ENCODE assay signal across 14 cellular contexts in the genomic region with DNA sequence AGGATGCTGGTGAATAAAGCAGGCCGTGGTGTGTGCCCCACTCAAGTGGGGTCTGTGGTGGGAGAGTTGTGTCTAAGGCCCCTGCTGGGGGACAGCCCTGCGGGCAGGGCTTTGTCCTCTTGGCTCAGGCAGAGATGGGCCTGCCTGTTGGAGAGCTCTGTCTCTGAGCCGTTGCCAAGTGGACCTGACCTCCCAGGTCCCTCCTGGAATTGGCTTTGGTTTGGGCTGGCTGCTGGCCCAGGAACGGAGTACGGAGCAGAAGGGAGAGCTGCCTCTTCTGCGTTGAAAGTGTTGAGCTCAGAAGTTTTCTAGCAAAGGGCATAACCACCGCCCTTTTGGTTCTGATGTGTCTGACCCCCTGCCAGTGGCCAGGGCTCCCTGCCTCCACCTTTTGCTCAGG.
DNase-seq lines count a peak whose midpoint lies in the region; ATAC-seq, FAIRE-seq and TF ChIP-seq lines count a peak whose summit lies in the region.
"Had no signal": no experiment of that assay in that cellular context is flagged by ENCODE, and none has a peak within 500 bp of the region (broad histone marks: within the 10 kb centered on the region; RNA-seq: fewer than 3 reads in every experiment).

No MANE protein-coding gene starts in this region.

- no peak for ATAC-seq in activated CD8-positive, alpha-beta memory T cell treated with anti-CD3 and anti-CD28 coated beads, Interleukin-2, amount 10 ng/mL, durations not matched to agents 7 days and 5 days
- ATAC-seq: activated CD4-positive, CD25-positive, alpha-beta regulatory T cell treated with anti-CD3 and anti-CD28 coated beads, Interleukin-2, amount 50 U/mL, for 24 hours; activated naive CD8-positive, alpha-beta T cell treated with anti-CD3 and anti-CD28 coated beads, Interleukin-2, amount 50 U/mL, for 24 hours; naive thymus-derived CD8-positive, alpha-beta T cell had no signal

- DNase-seq in activated CD8-positive, alpha-beta memory T cell treated with anti-CD3 and anti-CD28 coated beads, Interleukin-2, amount 50 U/mL, for 4 hours: peak; percentile 11
- DNase-seq in activated CD8-positive, alpha-beta memory T cell treated with anti-CD3 and anti-CD28 coated beads, Interleukin-2, amount 10 ng/mL, durations not matched to agents 7 days and 5 days: no peak
- DNase-seq in fibroblast of pulmonary artery (ENCODE audit: low read depth): peak; percentile 24
- DNase-seq in ureter (ENCODE audit: low spot score): peak; percentile 85
- DNase-seq in HTR-8/SVneo (ENCODE audit: insufficient read length, low spot score): no peak
- no peak for DNase-seq in NCI-H2081 (lab: John Stamatoyannopoulos, UW)
- DNase-seq in T-helper 2 cell: no peak
- DNase-seq: activated naive CD8-positive, alpha-beta T cell treated with anti-CD3 and anti-CD28 coated beads, Interleukin-2, amount 50 U/mL, for 24 hours; small intestine had no signal

- no peak overlapping the region for H3K4me3 ChIP-seq in fibroblast of pulmonary artery (replicated peaks; ENCODE audit: low read depth, low read length)

- H3K9me3 Mint-ChIP-seq in activated CD8-positive, alpha-beta memory T cell treated with anti-CD3 and anti-CD28 coated beads, Interleukin-2, amount 10 ng/mL, durations not matched to agents 7 days and 5 days (ENCODE audit: low read depth): no peaks in the 10 kb centered on the region
- no peaks in the 10 kb centered on the region for H3K9me3 Mint-ChIP-seq in nephron
- H3K9me3 Mint-ChIP-seq: activated naive CD8-positive, alpha-beta T cell treated with anti-CD3 and anti-CD28 coated beads, Interleukin-2, amount 50 U/mL, for 24 hours; naive thymus-derived CD8-positive, alpha-beta T cell had no signal

- H3K27me3 Mint-ChIP-seq in activated CD8-positive, alpha-beta memory T cell treated with anti-CD3 and anti-CD28 coated beads, Interleukin-2, amount 10 ng/mL, durations not matched to agents 7 days and 5 days: no peaks in the 10 kb centered on the region
- H3K27me3 Mint-ChIP-seq in nephron (ENCODE audit: low read depth): peaks cover 2% of the 10 kb centered on the region
- H3K27me3 Mint-ChIP-seq: activated naive CD8-positive, alpha-beta T cell treated with anti-CD3 and anti-CD28 coated beads, Interleukin-2, amount 50 U/mL, for 24 hours; naive thymus-derived CD8-positive, alpha-beta T cell had no signal

- no peak overlapping the region for H3K27ac Mint-ChIP-seq in activated CD8-positive, alpha-beta memory T cell treated with anti-CD3 and anti-CD28 coated beads, Interleukin-2, amount 10 ng/mL, durations not matched to agents 7 days and 5 days
- peak overlapping the region in 2 of 3 experiments; percentile 81 to 88 for H3K27ac Mint-ChIP-seq in nephron
- H3K27ac Mint-ChIP-seq: activated naive CD8-positive, alpha-beta T cell treated with anti-CD3 and anti-CD28 coated beads, Interleukin-2, amount 50 U/mL, for 24 hours; naive thymus-derived CD8-positive, alpha-beta T cell had no signal

- TF ChIP-seq CTCF in fibroblast of pulmonary artery (IDR thresholded peaks at IDR 0.05; ENCODE audit: low read length, missing control alignments) (no peak), nephron (IDR thresholded peaks at IDR 0.05; ENCODE audit: unreplicated experiment in 3 of 3) (no peak)

- no peak for FAIRE-seq in HTR-8/SVneo (lab: Jason Lieb, UNC)
- FAIRE-seq: frontal cortex, islet of Langerhans, small intestine had no signal

- no peaks in the 10 kb centered on the region for H3K36me3 Mint-ChIP-seq in activated CD8-positive, alpha-beta memory T cell treated with anti-CD3 and anti-CD28 coated beads, Interleukin-2, amount 10 ng/mL, durations not matched to agents 7 days and 5 days
- peaks cover 21% of the 10 kb centered on the region for H3K36me3 Mint-ChIP-seq in nephron (ENCODE audit: low read depth)

- CTCF ChIA-PET in activated CD8-positive, alpha-beta memory T cell treated with anti-CD3 and anti-CD28 coated beads, Interleukin-2, amount 10 ng/mL, durations not matched to agents 7 days and 5 days (lab: Charles Lee): no interaction called here

- H3K4me1 Mint-ChIP-seq in activated CD8-positive, alpha-beta memory T cell treated with anti-CD3 and anti-CD28 coated beads, Interleukin-2, amount 10 ng/mL, durations not matched to agents 7 days and 5 days: no peaks in the 10 kb centered on the region
- H3K4me1 Mint-ChIP-seq in nephron: peaks cover 43% of the 10 kb centered on the region
- H3K4me1 Mint-ChIP-seq: activated naive CD8-positive, alpha-beta T cell treated with anti-CD3 and anti-CD28 coated beads, Interleukin-2, amount 50 U/mL, for 24 hours; naive thymus-derived CD8-positive, alpha-beta T cell had no signal

- no peak overlapping the region for H3K4me3 Mint-ChIP-seq in activated CD8-positive, alpha-beta memory T cell treated with anti-CD3 and anti-CD28 coated beads, Interleukin-2, amount 10 ng/mL, durations not matched to agents 7 days and 5 days
- peak overlapping the region in 2 of 3 experiments; percentile 24 to 40 for H3K4me3 Mint-ChIP-seq in nephron
- H3K4me3 Mint-ChIP-seq: activated naive CD8-positive, alpha-beta T cell treated with anti-CD3 and anti-CD28 coated beads, Interleukin-2, amount 50 U/mL, for 24 hours; naive thymus-derived CD8-positive, alpha-beta T cell had no signal

Comparison
In these comparisons a context has a peak if more than half of its experiments do, and no peak if none do; other contexts are left out.
1. DNase-seq: peak in activated CD8-positive, alpha-beta memory T cell treated with anti-CD3 and anti-CD28 coated beads, Interleukin-2, amount 50 U/mL, for 4 hours (single experiment), fibroblast of pulmonary artery (single experiment) and ureter (single experiment); none in activated CD8-positive, alpha-beta memory T cell treated with anti-CD3 and anti-CD28 coated beads, Interleukin-2, amount 10 ng/mL, durations not matched to agents 7 days and 5 days (single experiment), HTR-8/SVneo (single experiment), NCI-H2081 (0 of 2) and T-helper 2 cell (0 of 5).